ENCODE assay signal across 8 cellular contexts in genomic region chr19:12793290-12794195, GRCh38. TPM values are rescaled to one million over a fixed set of nuclear protein-coding genes. Genes with fewer than 3 reads are reported as not detected.
DNase-seq lines count a peak whose midpoint lies in the region; ATAC-seq and TF ChIP-seq lines count a peak whose summit lies in the region.

No MANE protein-coding gene starts in this region.

- 0 out of 2 replicates have a peak, but pooled peaks have one; percentile 3 for TF ChIP-seq CTCF in AG10803 (conservative IDR thresholded peaks at IDR 0.05; ENCODE audit: low read length)
- no peak for TF ChIP-seq CTCF in endothelial cell (IDR thresholded peaks at IDR 0.05; ENCODE audit: unreplicated experiment)

- ATAC-seq in GM19035 (IDR thresholded peaks at IDR 0.05; ENCODE audit: unreplicated experiment), result peak; percentile 34

- H3K36me3 ChIP-seq in NT2/D1 (ENCODE audit: insufficient read depth, insufficient read length, low read length), result peaks cover 8% of the 10 kb centered on the region

- peaks cover 21% of the 10 kb centered on the region for H3K4me1 Mint-ChIP-seq in endothelial cell (ENCODE audit: unreplicated experiment)

- peak overlapping the region; percentile 92 for H3K4me3 Mint-ChIP-seq in endothelial cell (ENCODE audit: unreplicated experiment)

- H3K27me3 ChIP-seq in NT2/D1 (ENCODE audit: insufficient read depth, insufficient read length), result peaks cover 25% of the 10 kb centered on the region

- peak overlapping the region; percentile 95 for H3K9ac ChIP-seq in NT2/D1 (ENCODE audit: insufficient read length, low read depth)

- peaks cover 19% of the 10 kb centered on the region for H3K4me1 ChIP-seq in NT2/D1 (ENCODE audit: insufficient read depth, insufficient read length)

- peak overlapping the region; percentile 74 for H3K27ac Mint-ChIP-seq in endothelial cell (ENCODE audit: unreplicated experiment)

- no peaks in the 10 kb centered on the region for H3K9me3 ChIP-seq in NT2/D1 (ENCODE audit: insufficient read depth, low read length)

- H3K27me3 Mint-ChIP-seq in endothelial cell (ENCODE audit: unreplicated experiment), result peaks cover 28% of the 10 kb centered on the region

- peak overlapping the region; percentile 99 for H3K4me3 ChIP-seq in AG10803 (ENCODE audit: low read length)
- peak overlapping the region; percentile 72 for H3K4me3 ChIP-seq in NT2/D1 (ENCODE audit: insufficient read length, low read depth)

- no peaks in the 10 kb centered on the region for H3K9me3 Mint-ChIP-seq in endothelial cell (ENCODE audit: unreplicated experiment)

- no peaks in the 10 kb centered on the region for H3K36me3 Mint-ChIP-seq in endothelial cell (ENCODE audit: low read depth, unreplicated experiment)

- DNase-seq in AG10803 (ENCODE audit: low read depth) (peak; percentile 92), HT-29 (ENCODE audit: low spot score) (peak; percentile 88), NT2/D1 (ENCODE audit: low read depth, low spot score) (peak; percentile 85), activated T-cell treated with anti-CD3 and anti-CD28 coated beads for 1 hour (ENCODE audit: low read depth) (peak; percentile 92), endothelial cell (ENCODE audit: low spot score) (peak; percentile 92), midbrain (lab: John Stamatoyannopoulos, UW) (peak; percentile 94)
- DNase-seq in stimulated activated CD8-positive, alpha-beta memory T cell treated with anti-CD3 and anti-CD28 coated beads, Interleukin-15, amount 100 ng/mL, for 48 hours (ENCODE audit: low read depth in 2 of 2), result peak; percentile 90 to 91

RNA-seq across cellular contexts. Expression of gene JUNB, which starts 2.3 kb away (rescaled TPM):
- 568 and 620 TPM in 2 replicates for total RNA-seq in HT-29 (2014; rRNA removed; shearing (Covaris generic))
- 20.6 TPM for total RNA-seq in endothelial cell (ENCODE audit: unreplicated experiment)

RNA-seq across cellular contexts. Expression of gene PRDX2, which starts 8.1 kb away (rescaled TPM):
- 378 and 396 TPM in 2 replicates for total RNA-seq in HT-29 (2014; rRNA removed; shearing (Covaris generic))
- 215 TPM for total RNA-seq in endothelial cell (ENCODE audit: unreplicated experiment)

RNA-seq across cellular contexts. Expression of gene THSD8, which starts 8.3 kb away (rescaled TPM):
- total RNA-seq in HT-29 (2014; rRNA removed; shearing (Covaris generic)), result 0.10 TPM in 1 of 2 replicates, not detected in the other
- total RNA-seq in endothelial cell (ENCODE audit: unreplicated experiment), result 14.2 TPM

RNA-seq across cellular contexts. Expression of gene RNASEH2A, which starts 12.8 kb away (rescaled TPM):
- total RNA-seq in HT-29 (2014; rRNA removed; shearing (Covaris generic)), result 48.2 and 55.4 TPM in 2 replicates
- 26.9 TPM for total RNA-seq in endothelial cell (ENCODE audit: unreplicated experiment)

RNA-seq across cellular contexts. Expression of gene HOOK2, which starts 18.2 kb away (rescaled TPM):
- 64.1 and 72.2 TPM in 2 replicates for total RNA-seq in HT-29 (2014; rRNA removed; shearing (Covaris generic))
- total RNA-seq in endothelial cell (ENCODE audit: unreplicated experiment), result 30.3 TPM

Comparison
In these comparisons a context has a peak if more than half of its experiments do, and no peak if none do; other contexts are left out.
1. Peak in every context shown above with its lines: DNase-seq, ATAC-seq and H3K4me3 ChIP-seq.
2. RNA of gene JUNB, which starts 2.3 kb away (total RNA-seq): 568 to 620 TPM in HT-29; 20.6 TPM in endothelial cell (single experiment); every median in the first group is over 10 times any median in the second.
3. RNA of gene THSD8, which starts 8.3 kb away (total RNA-seq): 14.2 TPM in endothelial cell (single experiment); 0.10 TPM in HT-29; every median in the first group is over 10 times any median in the second.